Comparison of ENCODE assay signal across 21 cellular contexts in genomic region chr3:126451511-126451910, GRCh38. TPM values are rescaled to one million over a fixed set of nuclear protein-coding genes. Genes with fewer than 3 reads are reported as not detected.
DNase-seq lines count a peak whose midpoint lies in the region; ATAC-seq and TF ChIP-seq lines count a peak whose summit lies in the region.
"Had no signal": no experiment of that assay in that cellular context is flagged by ENCODE, and none has a peak within 500 bp of the region (broad histone marks: within the 10 kb centered on the region; RNA-seq: fewer than 3 reads in every experiment).

No MANE protein-coding gene starts in this region.

- TF ChIP-seq POLR2A in heart left ventricle (IDR thresholded peaks at IDR 0.05) (no peak), gastrocnemius medialis (IDR thresholded peaks at IDR 0.05) (no peak)

- 81 to 89% (median 84%) methylated on average over 12 of the region's 12 CpGs for WGBS in heart left ventricle, 4 donors

- peak overlapping the region; percentile 32 for H3K27ac Mint-ChIP-seq in memory B cell
- H3K27ac Mint-ChIP-seq: HFFc6 had no signal

- H3K27ac ChIP-seq in heart left ventricle (no peak overlapping the region), left ventricle myocardium inferior (replicated peaks) (no peak overlapping the region), gastrocnemius medialis (peak overlapping the region in 3 of 4 donors; percentile 32 to 64 (median 41))
- H3K27ac ChIP-seq: RWPE1 had no signal

- no peaks in the 10 kb centered on the region for H3K27me3 Mint-ChIP-seq in memory B cell

- DNase-seq in heart left ventricle (peak in 1 of 5 donors; percentile 14), left ventricle myocardium inferior (no peak), memory B cell (ENCODE audit: low spot score in 2 of 2) (no peak), gastrocnemius medialis (no peak), NCI-H526 treated with DMSO at 0.1 percent for 48 hours (lab: John Stamatoyannopoulos, UW) (no peak)
- no peak for DNase-seq in stimulated activated CD4-positive, alpha-beta T cell treated with anti-CD3 and anti-CD28 coated beads, Interleukin-2, amount 100 ng/mL, for 24 hours
- DNase-seq: Caco-2, DMS153, HFFc6, KG1, NCI-H1436, NCI-H2029 treated with DMSO at 0.1 percent for 48 hours, NCI-H510A, NCI-H82, PC-3 had no signal

- no peaks in the 10 kb centered on the region for H3K27me3 ChIP-seq in heart left ventricle
- H3K27me3 ChIP-seq in left ventricle myocardium inferior (ENCODE audit: low read depth), result no peaks in the 10 kb centered on the region
- no peaks in the 10 kb centered on the region for H3K27me3 ChIP-seq in gastrocnemius medialis

- peaks cover 4% of the 10 kb centered on the region for H3K4me1 Mint-ChIP-seq in memory B cell
- H3K4me1 Mint-ChIP-seq: CD14-positive monocyte had no signal

- peak in 3 of 4 donors; percentile 17 to 49 (median 38) for ATAC-seq in heart left ventricle
- ATAC-seq in memory B cell (ENCODE audit: low read depth), result no peak
- no peak for ATAC-seq in gastrocnemius medialis
- no peak for ATAC-seq in GM18511 (IDR thresholded peaks at IDR 0.05; ENCODE audit: unreplicated experiment)
- ATAC-seq: HepG2, PC-3 had no signal

- peaks cover 31% of the 10 kb centered on the region for H3K36me3 Mint-ChIP-seq in memory B cell

- no peaks in the 10 kb centered on the region for H3K9me3 Mint-ChIP-seq in memory B cell
- H3K9me3 Mint-ChIP-seq: HFFc6 had no signal

- intact Hi-C loops in heart left ventricle (cut with DNase I) (no loop called here), left ventricle myocardium inferior (cut with micrococcal nuclease) (no loop called here), gastrocnemius medialis (cut with DNase I; ENCODE audit: low total_unique reads) (no loop called here)

- H3K4me3 ChIP-seq in heart left ventricle (no peak overlapping the region), left ventricle myocardium inferior (no peak overlapping the region), gastrocnemius medialis (no peak overlapping the region)

- H3K9me3 ChIP-seq in heart left ventricle (no peaks in the 10 kb centered on the region), left ventricle myocardium inferior (replicated peaks) (no peaks in the 10 kb centered on the region), gastrocnemius medialis (no peaks in the 10 kb centered on the region)
- H3K9me3 ChIP-seq: Caco-2 had no signal

- no peak for TF ChIP-seq CTCF in heart left ventricle (IDR thresholded peaks at IDR 0.05)
- TF ChIP-seq CTCF in left ventricle myocardium inferior (IDR thresholded peaks at IDR 0.05; ENCODE audit: borderline replicate concordance), result no peak
- no peak for TF ChIP-seq CTCF in gastrocnemius medialis (IDR thresholded peaks at IDR 0.05 in 4 of 5, conservative IDR thresholded peaks at IDR 0.05 in 1 of 5)

- in situ Hi-C loops in gastrocnemius medialis (cut with MboI; ENCODE audit: low sequenced_read_pairs in 4 of 4), result no loop called here

- peaks cover 0 to 14% (median under 1%) of the 10 kb centered on the region in 12 donors for H3K4me1 ChIP-seq in heart left ventricle
- H3K4me1 ChIP-seq in left ventricle myocardium inferior, result peaks cover 7% of the 10 kb centered on the region
- peaks cover 24 to 36% of the 10 kb centered on the region in 2 donors for H3K4me1 ChIP-seq in gastrocnemius medialis
- H3K4me1 ChIP-seq: Caco-2 had no signal

- no peak overlapping the region for H3K4me3 Mint-ChIP-seq in memory B cell
- H3K4me3 Mint-ChIP-seq: CD14-positive monocyte, HFFc6 had no signal

- H3K36me3 ChIP-seq in heart left ventricle (peaks cover 0 to 85% (median 77%) of the 10 kb centered on the region in 9 donors), left ventricle myocardium inferior (peaks cover 69% of the 10 kb centered on the region), gastrocnemius medialis (peaks cover 0 to 35% of the 10 kb centered on the region in 2 donors)

RNA-seq across cellular contexts. Expression of gene ZXDC, which starts 24.2 kb away (rescaled TPM):
- 10 to 100 TPM; 15.4 to 40.3 (median 20.2) TPM for total RNA-seq in heart left ventricle
- polyA plus RNA-seq in heart left ventricle, result 10 to 100 TPM in 1 of 2 donors, 1 to 10 TPM in 1; 8.7 to 10.9 TPM
- 15.6 TPM for total RNA-seq in left ventricle myocardium inferior
- total RNA-seq in gastrocnemius medialis, result 10 to 100 TPM; 40.9 to 54.2 (median 45.4) TPM

RNA-seq across cellular contexts. Expression of gene CFAP100, which starts 56.8 kb away (rescaled TPM):
- total RNA-seq in heart left ventricle, result not detected
- polyA plus RNA-seq in heart left ventricle, result not detected
- not detected for total RNA-seq in left ventricle myocardium inferior
- not detected for total RNA-seq in gastrocnemius medialis
- total RNA-seq: A673, Caco-2, H4, HepG2, HFFc6, PC-3 had no signal
- polyA plus RNA-seq: CD14-positive monocyte had no signal

Comparison
In these comparisons a context has a peak if more than half of its experiments do, and no peak if none do; other contexts are left out.
1. ATAC-seq: peak in heart left ventricle (3 of 4); none in memory B cell (single experiment), gastrocnemius medialis (0 of 2) and GM18511 (single experiment).
2. H3K27ac ChIP-seq: peak in gastrocnemius medialis (3 of 4); none in heart left ventricle (0 of 12) and left ventricle myocardium inferior (single experiment).